Comparison of ENCODE assay signal across 11 cellular contexts in the genomic region with DNA sequence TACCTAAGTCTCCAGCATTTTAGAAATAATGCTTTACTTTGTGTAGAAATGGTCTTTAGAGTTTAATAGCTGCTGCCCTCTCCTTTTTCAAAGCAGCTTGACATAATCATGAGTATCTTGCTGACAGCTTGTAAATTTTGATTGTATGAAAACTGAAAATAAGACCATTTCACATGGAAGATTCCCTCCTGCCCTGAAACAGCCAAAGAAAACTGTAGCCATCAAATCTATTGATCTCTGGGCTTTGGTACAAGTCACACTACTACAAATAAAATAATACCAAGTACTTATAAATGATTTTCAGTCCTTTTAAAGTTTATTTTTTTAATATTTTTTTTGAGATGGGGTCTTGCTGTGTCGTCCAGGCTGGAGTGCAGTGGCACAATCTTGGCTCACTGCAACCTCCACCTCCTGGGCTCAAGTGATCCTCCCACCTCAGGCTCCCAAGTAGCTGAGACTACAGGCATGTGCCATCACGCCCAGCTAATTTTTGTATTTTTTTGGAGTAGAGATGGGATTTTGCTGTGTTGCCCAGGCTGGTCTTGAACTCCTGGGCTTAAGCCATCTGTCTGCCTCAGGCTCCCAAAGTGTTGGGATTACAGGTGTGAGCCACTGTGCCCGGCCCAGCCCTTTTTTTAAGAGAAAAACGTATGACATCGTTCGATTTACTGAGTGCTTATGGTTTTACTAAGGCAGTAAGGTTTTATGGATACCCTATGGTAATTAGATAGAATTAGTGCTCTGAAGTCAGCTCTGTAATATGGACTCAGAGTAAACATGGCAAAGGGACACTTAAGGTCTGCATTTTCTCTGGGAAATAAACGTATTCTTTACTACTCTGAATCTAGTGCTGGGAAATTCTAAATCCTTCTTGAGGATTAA. TPM values are rescaled to one million over a fixed set of nuclear protein-coding genes. Genes with fewer than 3 reads are reported as not detected.
A peak's percentile ranks its signal among the peaks of the same experiment; 100 is the strongest.
DNase-seq lines count a peak whose midpoint lies in the region; ATAC-seq and TF ChIP-seq lines count a peak whose summit lies in the region.
"Had no signal": no experiment of that assay in that cellular context is flagged by ENCODE, and none has a peak within 500 bp of the region (broad histone marks: within the 10 kb centered on the region; RNA-seq: fewer than 3 reads in every experiment).

No MANE protein-coding gene starts in this region.

- CTCF ChIA-PET in CD8-positive, alpha-beta memory T cell (lab: Charles Lee) = interaction anchor here (0.8 to 2.4 kb wide), 4 partner anchors 12 to 53 kb away, joined by 3 to 9 read pairs (median 5); no protein-coding TSS in a partner anchor

- peak overlapping the region; percentile 26 for H3K27ac ChIP-seq in CD8-positive, alpha-beta memory T cell (ENCODE audit: low read depth, low read length)
- peak overlapping the region; percentile 53; the same call in 1 of the 2 replicates for H3K27ac ChIP-seq in MM.1S (ENCODE audit: low read length)
- H3K27ac ChIP-seq in breast epithelium = peak overlapping the region; percentile 25 to 52
- no peak overlapping the region for H3K27ac ChIP-seq in trophoblast cell (ENCODE audit: low read depth, low read length)
- H3K27ac ChIP-seq in neuronal stem cell (replicated peaks; ENCODE audit: low read length) = no peak overlapping the region

- POLR2A ChIA-PET in CD8-positive, alpha-beta memory T cell (lab: Charles Lee) = interaction anchor here (0.6 to 1.3 kb wide), 3 partner anchors 31 to 66 kb away, joined by 3 to 5 read pairs (median 3); no protein-coding TSS in a partner anchor

- no peak overlapping the region for H2BK15ac ChIP-seq in neuronal stem cell (ENCODE audit: low read length)

- H3K9me3 Mint-ChIP-seq in CD8-positive, alpha-beta memory T cell = no peaks in the 10 kb centered on the region

- no peak for TF ChIP-seq POLR2A in breast epithelium (IDR thresholded peaks at IDR 0.05)

- WGBS in trophoblast cell (ENCODE audit: extremely low coverage, insufficient coverage, insufficient read length) = no CpG with 5 or more reads among the region's 7 CpGs
- no CpG with 5 or more reads among the region's 7 CpGs for WGBS in neuronal stem cell (ENCODE audit: extremely low coverage in 2 of 2, insufficient read length in 2 of 2, insufficient replicate concordance in 1 of 2), 2 donors

- H3K36me3 ChIP-seq in CD8-positive, alpha-beta memory T cell (ENCODE audit: insufficient read depth, low read length) = no peaks in the 10 kb centered on the region
- H3K36me3 ChIP-seq in MM.1S (replicated peaks; ENCODE audit: insufficient read depth, low read length) (no peaks in the 10 kb centered on the region), breast epithelium (no peaks in the 10 kb centered on the region), trophoblast cell (ENCODE audit: control insufficient read depth in 1 of 2, insufficient read depth in 2 of 2, low read length in 2 of 2) (peaks cover 2 to 3% of the 10 kb centered on the region in 2 experiments), HAP-1 (replicated peaks) (no peaks in the 10 kb centered on the region), neuronal stem cell (replicated peaks in 1 of 2; ENCODE audit: control insufficient read depth in 2 of 2, insufficient read depth in 2 of 2, low read length in 2 of 2) (peaks cover 2 to 7% of the 10 kb centered on the region in 2 donors)

- H4K12ac ChIP-seq in trophoblast cell (ENCODE audit: low read depth, low read length) = no peak overlapping the region

- no peaks in the 10 kb centered on the region for H3K27me3 Mint-ChIP-seq in CD8-positive, alpha-beta memory T cell

- H3K27ac Mint-ChIP-seq in CD8-positive, alpha-beta memory T cell = peak overlapping the region; percentile 82 to 96 (median 89)

- peak overlapping the region; percentile 41 for H3K4me3 ChIP-seq in CD8-positive, alpha-beta memory T cell (ENCODE audit: low read length)
- no peak overlapping the region for H3K4me3 ChIP-seq in MM.1S (ENCODE audit: low read length)
- H3K4me3 ChIP-seq in breast epithelium = no peak overlapping the region
- no peak overlapping the region for H3K4me3 ChIP-seq in trophoblast cell (ENCODE audit: low read depth, low read length)
- H3K4me3 ChIP-seq in HAP-1 = no peak overlapping the region
- no peak overlapping the region for H3K4me3 ChIP-seq in neuronal stem cell (ENCODE audit: low read length in 2 of 2)

- no peaks in the 10 kb centered on the region for H3K9me3 ChIP-seq in CD8-positive, alpha-beta memory T cell (ENCODE audit: low read length)
- no peaks in the 10 kb centered on the region for H3K9me3 ChIP-seq in MM.1S (replicated peaks; ENCODE audit: insufficient read depth, low read length)
- no peaks in the 10 kb centered on the region for H3K9me3 ChIP-seq in breast epithelium
- H3K9me3 ChIP-seq in trophoblast cell (ENCODE audit: insufficient read depth, low read depth, low read length) = no peaks in the 10 kb centered on the region
- no peaks in the 10 kb centered on the region for H3K9me3 ChIP-seq in HAP-1
- no peaks in the 10 kb centered on the region for H3K9me3 ChIP-seq in neuronal stem cell (replicated peaks in 1 of 2; ENCODE audit: control insufficient read depth in 2 of 2, insufficient read depth in 1 of 2, low read depth in 1 of 2, low read length in 2 of 2)

- no peak overlapping the region for H2AFZ ChIP-seq in MM.1S (ENCODE audit: low read length)
- H2AFZ ChIP-seq in trophoblast cell (ENCODE audit: insufficient read depth, low read length, poor library complexity) = no peak overlapping the region
- H2AFZ ChIP-seq in neuronal stem cell (ENCODE audit: low read length) = no peak overlapping the region

- H3K79me1 ChIP-seq in trophoblast cell (ENCODE audit: low read length) = no peaks in the 10 kb centered on the region
- peaks cover 3% of the 10 kb centered on the region for H3K79me1 ChIP-seq in neuronal stem cell (ENCODE audit: low read depth, low read length)

- no peak overlapping the region for H4K91ac ChIP-seq in trophoblast cell (ENCODE audit: low read depth, low read length)
- H4K91ac ChIP-seq in neuronal stem cell (ENCODE audit: low read depth, low read length, poor library complexity) = no peak overlapping the region

- H2AK5ac ChIP-seq in trophoblast cell (ENCODE audit: low read length) = no peak overlapping the region
- H2AK5ac ChIP-seq in neuronal stem cell (ENCODE audit: low read depth, low read length) = no peak overlapping the region

- no peaks in the 10 kb centered on the region for H3K9me2 ChIP-seq in MM.1S (replicated peaks; ENCODE audit: insufficient read depth, low read length)

- H3F3A ChIP-seq in MM.1S (ENCODE audit: insufficient read depth, low read length) = 0 out of 2 replicates have a peak, but pooled peaks cover 4% of the 10 kb centered on the region

- H3K4me3 Mint-ChIP-seq in CD8-positive, alpha-beta memory T cell = peak overlapping the region; percentile 76 to 93 (median 86)

- H3K4me1 ChIP-seq in CD8-positive, alpha-beta memory T cell (ENCODE audit: insufficient read depth, low read length) = peaks cover 100% of the 10 kb centered on the region
- peaks cover 31% of the 10 kb centered on the region; the same call in 1 of the 2 replicates for H3K4me1 ChIP-seq in MM.1S (ENCODE audit: low read length)
- peaks cover 0 to 1% of the 10 kb centered on the region in 2 donors for H3K4me1 ChIP-seq in breast epithelium
- H3K4me1 ChIP-seq in trophoblast cell (ENCODE audit: control insufficient read depth in 1 of 2, insufficient read depth in 2 of 2, low read length in 2 of 2) = no peaks in the 10 kb centered on the region
- H3K4me1 ChIP-seq in HAP-1 = peaks cover 58% of the 10 kb centered on the region
- H3K4me1 ChIP-seq in neuronal stem cell (ENCODE audit: control insufficient read depth in 2 of 2, insufficient read depth in 1 of 2, low read depth in 1 of 2, low read length in 2 of 2) = peaks cover 6 to 18% of the 10 kb centered on the region in 2 donors

- no peak overlapping the region for H2BK5ac ChIP-seq in trophoblast cell (ENCODE audit: low read depth, low read length, poor library complexity)
- H2BK5ac ChIP-seq in neuronal stem cell (ENCODE audit: low read length) = no peak overlapping the region

- H3K36me3 Mint-ChIP-seq in CD8-positive, alpha-beta memory T cell = peaks cover 0 to 8% (median 0%) of the 10 kb centered on the region in 3 donors

- ATAC-seq in HG02884 (IDR thresholded peaks at IDR 0.05; ENCODE audit: unreplicated experiment) = no peak

- in situ Hi-C loops in HAP-1 (cut with MboI; ENCODE audit: low sequenced_read_pairs) = no loop called here

- H2BK12ac ChIP-seq in trophoblast cell (ENCODE audit: low read length) = no peak overlapping the region
- no peak overlapping the region for H2BK12ac ChIP-seq in neuronal stem cell (ENCODE audit: low read length)

- TF ChIP-seq CTCF in MM.1S (IDR thresholded peaks at IDR 0.05; ENCODE audit: low read length) (no peak), breast epithelium (IDR thresholded peaks at IDR 0.05) (no peak)

- intact Hi-C loops in breast epithelium (cut with DNase I; ENCODE audit: low total_unique reads) = no loop called here

- H3K4me1 Mint-ChIP-seq in CD8-positive, alpha-beta memory T cell = peaks cover 98 to 100% (median 100%) of the 10 kb centered on the region in 3 donors

- H3K4ac ChIP-seq in trophoblast cell (ENCODE audit: low read depth, low read length) (peak overlapping the region; percentile 44), neuronal stem cell (ENCODE audit: low read length) (no peak overlapping the region)

- peaks cover 6% of the 10 kb centered on the region; the same call in 1 of the 2 replicates for H4K20me1 ChIP-seq in MM.1S (ENCODE audit: insufficient read depth, low read length)

- peak overlapping the region; percentile 32 for H3K4me2 ChIP-seq in MM.1S (ENCODE audit: low read depth, low read length)
- no peak overlapping the region for H3K4me2 ChIP-seq in trophoblast cell (ENCODE audit: low read length)
- no peak overlapping the region for H3K4me2 ChIP-seq in neuronal stem cell (ENCODE audit: insufficient read depth, low read length, poor library complexity, severe bottlenecking)

- DNase-seq in CD8-positive, alpha-beta memory T cell = no peak
- DNase-seq in MM.1S = no peak
- no peak for DNase-seq in breast epithelium (ENCODE audit: low spot score in 2 of 2)
- DNase-seq in trophoblast cell = no peak
- no peak for DNase-seq in HAP-1 (ENCODE audit: low spot score in 2 of 2)
- DNase-seq in neuronal stem cell (ENCODE audit: low spot score) = no peak
- no peak for DNase-seq in foreskin melanocyte
- DNase-seq: DMS53, hypothalamus, NCI-H1436 had no signal

- no peak overlapping the region for H3K18ac ChIP-seq in trophoblast cell (ENCODE audit: low read length)
- no peak overlapping the region for H3K18ac ChIP-seq in neuronal stem cell (ENCODE audit: low read length)

- no peak overlapping the region for H3K23ac ChIP-seq in trophoblast cell (ENCODE audit: low read length)
- H3K23ac ChIP-seq in neuronal stem cell (ENCODE audit: low read depth, low read length, poor library complexity) = no peak overlapping the region

- H4K8ac ChIP-seq in trophoblast cell (ENCODE audit: low read depth, low read length) (no peak overlapping the region), neuronal stem cell (ENCODE audit: low read depth, low read length) (no peak overlapping the region)

- H3K9ac ChIP-seq in MM.1S (ENCODE audit: low read length) = no peak overlapping the region
- no peak overlapping the region for H3K9ac ChIP-seq in trophoblast cell (ENCODE audit: low read length)
- H3K9ac ChIP-seq in neuronal stem cell (ENCODE audit: low read depth, low read length, poor library complexity) = no peak overlapping the region

- H3K79me2 ChIP-seq in MM.1S (ENCODE audit: low read length) = peaks cover 98% of the 10 kb centered on the region
- peaks cover 4% of the 10 kb centered on the region for H3K79me2 ChIP-seq in trophoblast cell (ENCODE audit: control insufficient read depth, insufficient read depth, low read length, poor library complexity)

- no peaks in the 10 kb centered on the region for H3K27me3 ChIP-seq in CD8-positive, alpha-beta memory T cell (ENCODE audit: insufficient read depth, low read length, poor library complexity, severe bottlenecking)
- H3K27me3 ChIP-seq in MM.1S (replicated peaks; ENCODE audit: insufficient read depth, low read length) = no peaks in the 10 kb centered on the region
- H3K27me3 ChIP-seq in breast epithelium = no peaks in the 10 kb centered on the region
- H3K27me3 ChIP-seq in trophoblast cell (ENCODE audit: insufficient read depth, low read length) = no peaks in the 10 kb centered on the region
- H3K27me3 ChIP-seq in HAP-1 (ENCODE audit: low read depth) = no peaks in the 10 kb centered on the region
- H3K27me3 ChIP-seq in neuronal stem cell (ENCODE audit: control insufficient read depth in 3 of 3, insufficient read depth in 3 of 3, low read depth in 1 of 3, low read length in 3 of 3) = peaks cover 0 to 2% (median 0%) of the 10 kb centered on the region in 3 experiments

- H2BK120ac ChIP-seq in trophoblast cell (ENCODE audit: insufficient read depth, low read length, poor library complexity) (no peak overlapping the region), neuronal stem cell (ENCODE audit: low read depth, low read length) (no peak overlapping the region)

- H3K14ac ChIP-seq in trophoblast cell (ENCODE audit: low read length) (no peak overlapping the region), neuronal stem cell (ENCODE audit: low read length) (no peak overlapping the region)

RNA-seq across cellular contexts. Expression of a gene that starts 7.0 kb away (rescaled TPM):
- 10 to 100 TPM; 64.2 to 67.3 TPM for total RNA-seq in CD8-positive, alpha-beta memory T cell
- polyA plus RNA-seq in CD8-positive, alpha-beta memory T cell = 35.7 TPM
- 10 to 100 TPM; 23.8 to 29.2 (median 28.5) TPM for total RNA-seq in breast epithelium
- 27.0 and 27.9 TPM in 2 replicates for polyA plus RNA-seq in trophoblast cell (2013)
- 30.8 TPM for polyA plus RNA-seq in neuronal stem cell (2013, experiment 1 of 2)
- polyA plus RNA-seq in neuronal stem cell (2013, experiment 2 of 2) = 29.7 TPM

Comparison
In these comparisons a context has a peak if more than half of its experiments do, and no peak if none do; other contexts are left out.
1. H3K27ac ChIP-seq: peak in CD8-positive, alpha-beta memory T cell (single experiment), MM.1S (single experiment) and breast epithelium (2 of 2); none in trophoblast cell (single experiment) and neuronal stem cell (single experiment).